In the genomic region with DNA sequence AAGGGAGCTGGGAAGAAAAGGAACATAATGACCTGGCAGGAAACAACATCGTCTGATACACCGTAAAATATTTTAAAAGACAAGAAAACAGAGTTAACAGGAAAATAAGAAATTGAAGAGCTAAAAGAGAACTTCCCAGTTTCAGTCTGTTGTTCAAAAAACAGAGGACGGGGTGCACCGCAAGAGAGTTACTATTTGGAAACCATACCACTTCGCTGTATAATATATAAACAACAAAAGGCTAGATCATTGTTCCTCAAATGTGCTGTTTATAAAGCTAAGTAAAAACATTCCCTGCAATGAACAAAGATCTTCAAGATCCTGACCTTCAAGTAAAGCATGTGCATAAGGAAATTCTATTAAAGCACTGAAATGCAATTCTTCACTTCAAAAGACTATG, we compare ENCODE assay signal across 9 cellular contexts. TPM values are rescaled to one million over a fixed set of nuclear protein-coding genes. Genes with fewer than 3 reads are reported as not detected.
DNase-seq lines count a peak whose midpoint lies in the region; ATAC-seq and TF ChIP-seq lines count a peak whose summit lies in the region.
"Had no signal": no experiment of that assay in that cellular context is flagged by ENCODE, and none has a peak within 500 bp of the region (broad histone marks: within the 10 kb centered on the region; RNA-seq: fewer than 3 reads in every experiment).

No MANE protein-coding gene starts in this region.

- peaks cover 17% of the 10 kb centered on the region for H3K36me3 Mint-ChIP-seq in stimulated activated naive CD8-positive, alpha-beta T cell treated with anti-CD3 and anti-CD28 coated beads, Interleukin-15, Interleukin-2, amounts not matched to agents 100 ng/mL and 50 ng/mL, for 24 hours (ENCODE audit: low read depth)

- H3K4me3 Mint-ChIP-seq in stimulated activated naive CD8-positive, alpha-beta T cell treated with anti-CD3 and anti-CD28 coated beads, Interleukin-15, Interleukin-2, amounts not matched to agents 100 ng/mL and 50 ng/mL, for 24 hours: peak overlapping the region; percentile 88

- no peak overlapping the region for H3K27ac ChIP-seq in mesodermal cell (ENCODE audit: low read depth, low read length, severe bottlenecking)

- no peak for DNase-seq in stimulated activated naive CD8-positive, alpha-beta T cell treated with anti-CD3 and anti-CD28 coated beads, Interleukin-15, Interleukin-2, amounts not matched to agents 100 U/mL and 50 U/mL, for 24 hours
- DNase-seq in astrocyte of the spinal cord (ENCODE audit: low read depth, low spot score): no peak
- DNase-seq in activated gamma-delta T cell treated with Interleukin-2 at 50 U/mL for 16 hours: no peak
- no peak for DNase-seq in effector CD8-positive, alpha-beta T cell (lab: John Stamatoyannopoulos, UW)
- no peak for DNase-seq in NCI-H2171 (lab: John Stamatoyannopoulos, UW)
- no peak for DNase-seq in NCI-H524 (lab: John Stamatoyannopoulos, UW)
- DNase-seq: SHP77 treated with DMSO at 0.1 percent for 48 hours had no signal

- H3K9me3 Mint-ChIP-seq in stimulated activated naive CD8-positive, alpha-beta T cell treated with anti-CD3 and anti-CD28 coated beads, Interleukin-15, Interleukin-2, amounts not matched to agents 100 ng/mL and 50 ng/mL, for 24 hours: no peaks in the 10 kb centered on the region

- ATAC-seq in stimulated activated naive CD8-positive, alpha-beta T cell treated with anti-CD3 and anti-CD28 coated beads, Interleukin-15, Interleukin-2, amounts not matched to agents 100 U/mL and 50 U/mL, for 24 hours: no peak

- H3K4me3 ChIP-seq in astrocyte of the spinal cord (ENCODE audit: low read depth, low read length): peak overlapping the region; percentile 85
- H3K4me3 ChIP-seq in mesodermal cell (ENCODE audit: extremely low read depth, insufficient read depth, low read length, poor library complexity, severe bottlenecking): peak overlapping the region; percentile 89

- in situ Hi-C loops in astrocyte of the spinal cord (cut with HindIII; ENCODE audit: low sequenced_read_pairs): no loop called here

- no peaks in the 10 kb centered on the region for H3K27me3 Mint-ChIP-seq in stimulated activated naive CD8-positive, alpha-beta T cell treated with anti-CD3 and anti-CD28 coated beads, Interleukin-15, Interleukin-2, amounts not matched to agents 100 ng/mL and 50 ng/mL, for 24 hours

- peaks cover 11% of the 10 kb centered on the region for H3K36me3 ChIP-seq in mesodermal cell (ENCODE audit: control insufficient read depth, insufficient read depth, low read length)

- WGBS in mesodermal cell (ENCODE audit: insufficient coverage in 2 of 2), 2 experiments: 71% methylated on average over 2 of the region's 5 CpGs; no CpG with 5 or more reads in 1 of the 2 experiments

- no peak for TF ChIP-seq CTCF in astrocyte of the spinal cord (IDR thresholded peaks at IDR 0.05; ENCODE audit: low read depth, low read length)

- peaks cover 12% of the 10 kb centered on the region for H3K4me1 ChIP-seq in mesodermal cell (ENCODE audit: control insufficient read depth, insufficient read depth, low read length, poor library complexity, severe bottlenecking)

- H3K27ac Mint-ChIP-seq in stimulated activated naive CD8-positive, alpha-beta T cell treated with anti-CD3 and anti-CD28 coated beads, Interleukin-15, Interleukin-2, amounts not matched to agents 100 ng/mL and 50 ng/mL, for 24 hours: peak overlapping the region; percentile 91

- no peaks in the 10 kb centered on the region for H3K9me3 ChIP-seq in mesodermal cell (ENCODE audit: control insufficient read depth, low read length)

- H3K4me1 Mint-ChIP-seq in stimulated activated naive CD8-positive, alpha-beta T cell treated with anti-CD3 and anti-CD28 coated beads, Interleukin-15, Interleukin-2, amounts not matched to agents 100 ng/mL and 50 ng/mL, for 24 hours (ENCODE audit: low read depth): peaks cover 19% of the 10 kb centered on the region

RNA-seq across cellular contexts. Expression of gene PPP3R1, which starts 2.1 kb away (rescaled TPM):
- polyA plus RNA-seq in mesodermal cell (2013, experiment 1 of 2): 45.0 TPM
- 51.2 TPM for polyA plus RNA-seq in mesodermal cell (2013, experiment 2 of 2)
